Comparison of ENCODE assay signal across 10 cellular contexts in genomic region chr5:171390883-171391677, GRCh38. TPM values are rescaled to one million over a fixed set of nuclear protein-coding genes. Genes with fewer than 3 reads are reported as not detected.
DNase-seq lines count a peak whose midpoint lies in the region; ATAC-seq, FAIRE-seq and TF ChIP-seq lines count a peak whose summit lies in the region.
"Had no signal": no experiment of that assay in that cellular context is flagged by ENCODE, and none has a peak within 500 bp of the region (broad histone marks: within the 10 kb centered on the region; RNA-seq: fewer than 3 reads in every experiment).

No MANE protein-coding gene starts in this region.

- TF ChIP-seq CTCF in HepG2 (CRISPR knock-in tag; IDR thresholded peaks at IDR 0.05): no peak
- no peak for TF ChIP-seq CTCF in right lobe of liver (IDR thresholded peaks at IDR 0.05)
- TF ChIP-seq CTCF in foreskin keratinocyte (conservative IDR thresholded peaks at IDR 0.05): no peak
- no peak for TF ChIP-seq CTCF in type B pancreatic cell (conservative IDR thresholded peaks at IDR 0.05)
- no peak for TF ChIP-seq CTCF in transverse colon (IDR thresholded peaks at IDR 0.05)

- CTCF ChIA-PET in HepG2 (lab: Yijun Ruan, JAX; ENCODE audit: low intra/inter-chr PET ratio, low total read pairs): no interaction called here

- H3K4me1 Mint-ChIP-seq in T-helper 1 cell treated with Interleukin-12 subunit alpha and Interleukin-12 subunit beta and Interleukin-4 antibody, amounts not matched to agents 30 μg/mL and 1 μg/mL, for 36 hours (ENCODE audit: low read depth): peaks cover 54% of the 10 kb centered on the region
- peaks cover 20% of the 10 kb centered on the region for H3K4me1 Mint-ChIP-seq in type B pancreatic cell (ENCODE audit: unreplicated experiment)

- no peak for TF ChIP-seq RAD21 in HepG2 (CRISPR knock-in tag; IDR thresholded peaks at IDR 0.05)

- TF ChIP-seq POLR2A in HepG2 (IDR thresholded peaks at IDR 0.05; ENCODE audit: insufficient read depth in 1 of 2, low read depth in 2 of 2, low read length in 2 of 2): peak in 1 of 2 experiments; percentile 51; a peak in 1 of 4 replicates
- TF ChIP-seq POLR2A in right lobe of liver (IDR thresholded peaks at IDR 0.05): no peak
- no peak for TF ChIP-seq POLR2A in transverse colon (IDR thresholded peaks at IDR 0.05)
- no peak for TF ChIP-seq POLR2A in GM18505 (IDR thresholded peaks at IDR 0.05; ENCODE audit: borderline replicate concordance, extremely low read depth, insufficient read depth, insufficient read length)

- H3K9me3 Mint-ChIP-seq in T-helper 1 cell treated with Interleukin-12 subunit alpha and Interleukin-12 subunit beta and Interleukin-4 antibody, amounts not matched to agents 30 μg/mL and 1 μg/mL, for 36 hours: no peaks in the 10 kb centered on the region
- H3K9me3 Mint-ChIP-seq in type B pancreatic cell: no peaks in the 10 kb centered on the region

- H3K27ac Mint-ChIP-seq in T-helper 1 cell treated with Interleukin-12 subunit alpha and Interleukin-12 subunit beta and Interleukin-4 antibody, amounts not matched to agents 30 μg/mL and 1 μg/mL, for 36 hours: peak overlapping the region; percentile 52
- peak overlapping the region; percentile 68 for H3K27ac Mint-ChIP-seq in type B pancreatic cell

- H3K27me3 ChIP-seq in HepG2 (ENCODE audit: control insufficient read depth in 1 of 2, insufficient read depth in 2 of 2, low read length in 2 of 2): no peaks in the 10 kb centered on the region; a peak in 1 of 5 replicates
- H3K27me3 ChIP-seq in right lobe of liver: no peaks in the 10 kb centered on the region
- H3K27me3 ChIP-seq in foreskin keratinocyte: no peaks in the 10 kb centered on the region
- no peaks in the 10 kb centered on the region for H3K27me3 ChIP-seq in transverse colon
- H3K27me3 ChIP-seq: thyroid gland had no signal

- H2AFZ ChIP-seq in HepG2 (ENCODE audit: low read length): no peak overlapping the region

- H3K9me3 ChIP-seq in HepG2 (ENCODE audit: low read length) (no peaks in the 10 kb centered on the region), right lobe of liver (no peaks in the 10 kb centered on the region), transverse colon (no peaks in the 10 kb centered on the region)
- H3K9me3 ChIP-seq: thyroid gland had no signal

- 25% methylated on average over 8 of the region's 8 CpGs for WGBS in HepG2 (ENCODE audit: low lambda C conversion rate)
- 78% methylated on average over 8 of the region's 8 CpGs for WGBS in right lobe of liver (ENCODE audit: insufficient coverage, low coverage, low lambda C conversion rate, missing lambda C conversion rate)
- 49 to 62% methylated on average over 2 to 8 of the region's 8 CpGs for WGBS in transverse colon (ENCODE audit: low coverage in 1 of 2), 2 donors

- H3K36me3 Mint-ChIP-seq in T-helper 1 cell treated with Interleukin-12 subunit alpha and Interleukin-12 subunit beta and Interleukin-4 antibody, amounts not matched to agents 30 μg/mL and 1 μg/mL, for 36 hours (ENCODE audit: low read depth): peaks cover 56% of the 10 kb centered on the region
- H3K36me3 Mint-ChIP-seq in type B pancreatic cell: peaks cover 51% of the 10 kb centered on the region

- peak overlapping the region; percentile 96 for H3K9ac ChIP-seq in HepG2 (ENCODE audit: insufficient read depth, low read depth, low read length)

- peak overlapping the region; percentile 94 for H3K4me2 ChIP-seq in HepG2 (ENCODE audit: low read depth, low read length)

- peak overlapping the region; percentile 71 for H3K4me3 Mint-ChIP-seq in T-helper 1 cell treated with Interleukin-12 subunit alpha and Interleukin-12 subunit beta and Interleukin-4 antibody, amounts not matched to agents 30 μg/mL and 1 μg/mL, for 36 hours
- peak overlapping the region; percentile 98 for H3K4me3 Mint-ChIP-seq in type B pancreatic cell

- no peak for FAIRE-seq in HepG2 (lab: Jason Lieb, UNC)

- no peak overlapping the region for H3K27ac ChIP-seq in HepG2 (ENCODE audit: extremely low read length, insufficient read depth, low read length)
- no peak overlapping the region for H3K27ac ChIP-seq in right lobe of liver
- H3K27ac ChIP-seq in foreskin keratinocyte: peak overlapping the region; percentile 52
- no peak overlapping the region for H3K27ac ChIP-seq in transverse colon
- H3K27ac ChIP-seq: thyroid gland had no signal

- intact Hi-C loops in HepG2 (cut with micrococcal nuclease; ENCODE audit: unreplicated experiment): no loop called here
- intact Hi-C loops in right lobe of liver (cut with DNase I): no loop called here
- intact Hi-C loops in transverse colon (cut with DNase I; ENCODE audit: low total_unique reads): no loop called here

- H3K4me1 ChIP-seq in HepG2 (ENCODE audit: insufficient read depth, low read length) (peaks cover 69% of the 10 kb centered on the region), right lobe of liver (peaks cover 0 to 26% (median 7%) of the 10 kb centered on the region in 4 donors), foreskin keratinocyte (peaks cover 14% of the 10 kb centered on the region), transverse colon (peaks cover 7 to 39% (median 25%) of the 10 kb centered on the region in 4 donors)

- H3K79me2 ChIP-seq in HepG2 (ENCODE audit: insufficient read depth, low read length): peaks cover 86% of the 10 kb centered on the region

- POLR2A ChIA-PET in HepG2 (lab: Yijun Ruan, JAX): no interaction called here

- no peak for DNase-seq in HepG2 (ENCODE audit: low spot score)
- no peak for DNase-seq in right lobe of liver
- peak in 1 of 2 donors; percentile 29 for DNase-seq in foreskin keratinocyte
- no peak for DNase-seq in type B pancreatic cell (ENCODE audit: extremely low spot score, unreplicated experiment)
- DNase-seq in transverse colon: no peak
- no peak for DNase-seq in DMS79 (lab: John Stamatoyannopoulos, UW)
- DNase-seq: left cardiac atrium, thyroid gland had no signal

- H3K27me3 Mint-ChIP-seq in T-helper 1 cell treated with Interleukin-12 subunit alpha and Interleukin-12 subunit beta and Interleukin-4 antibody, amounts not matched to agents 30 μg/mL and 1 μg/mL, for 36 hours (ENCODE audit: low read depth): peaks cover 7% of the 10 kb centered on the region
- peaks cover 11% of the 10 kb centered on the region for H3K27me3 Mint-ChIP-seq in type B pancreatic cell

- ATAC-seq in HepG2 (no peak), right lobe of liver (no peak), foreskin keratinocyte (no peak), GM18505 (IDR thresholded peaks at IDR 0.05; ENCODE audit: unreplicated experiment) (no peak)
- ATAC-seq: left cardiac atrium had no signal

- TF ChIP-seq EP300 in HepG2 (IDR thresholded peaks at IDR 0.05; ENCODE audit: low read depth in 2 of 2, low read length in 2 of 2) (no peak), HepG2 (CRISPR knock-in tag; IDR thresholded peaks at IDR 0.05; ENCODE audit: borderline replicate concordance) (no peak), transverse colon (IDR thresholded peaks at IDR 0.05; ENCODE audit: low read depth) (no peak)

- H4K20me1 ChIP-seq in HepG2 (ENCODE audit: insufficient read depth, low read length): peaks cover 80% of the 10 kb centered on the region

- no TSS peak for BruUV-seq in HepG2 (replicated peaks; lab: Mats Ljungman, UMichigan)

- H3K36me3 ChIP-seq in HepG2 (replicated peaks in 1 of 2; ENCODE audit: control insufficient read depth in 1 of 2, insufficient read depth in 2 of 2, low read length in 2 of 2) (peaks cover 19 to 52% of the 10 kb centered on the region in 2 experiments), right lobe of liver (peaks cover 10 to 53% (median 29%) of the 10 kb centered on the region in 4 donors), transverse colon (peaks cover 0 to 28% (median 10%) of the 10 kb centered on the region in 4 donors)

- in situ Hi-C loops in HepG2 (cut with HindIII; ENCODE audit: extremely low pct_ligation_motif_present, low pct_unique_long_range_greater_than_20kb): no loop called here
- in situ Hi-C loops in transverse colon (cut with MboI; ENCODE audit: low pct_ligation_motif_present in 1 of 4, low pct_unique_long_range_greater_than_20kb in 1 of 4, low sequenced_read_pairs in 3 of 4): no loop called here

- H3K4me3 ChIP-seq in HepG2 (replicated peaks in 1 of 3; ENCODE audit: insufficient read depth in 1 of 3, low read depth in 2 of 3, low read length in 3 of 3) (peak overlapping the region; percentile 88 to 93 (median 92)), right lobe of liver (no peak overlapping the region), transverse colon (no peak overlapping the region)
- H3K4me3 ChIP-seq: thyroid gland had no signal

RNA-seq across cellular contexts. Expression of gene NPM1, which starts 3.4 kb away (rescaled TPM):
- total RNA-seq in HepG2 (2016; rRNA removed; fragmentation: Illumina TruSeq; extraction: Trizol) (3,353 and 5,553 TPM in 2 replicates), right lobe of liver (100 to 1,000 TPM; 196 to 310 (median 258) TPM), foreskin keratinocyte (2,005 and 2,487 TPM in 2 replicates), type B pancreatic cell (ENCODE audit: low replicate concordance) (1,253 and 1,650 TPM in 2 replicates), transverse colon (1,000 to 10,000 TPM in 1 of 4 donors, 100 to 1,000 TPM in 3; 279 to 2,349 (median 380) TPM)
- 762 and 941 TPM in 2 replicates for total RNA-seq in HepG2 (2016; cell fraction: cytosol; rRNA removed; fragmentation: Illumina TruSeq; extraction: Trizol; ENCODE audit: low read depth)
- 3,423 and 5,528 TPM in 2 replicates for total RNA-seq in HepG2 (2016; cell fraction: insoluble cytoplasmic fraction; rRNA removed; fragmentation: Illumina TruSeq; extraction: Trizol)
- 1,613 and 2,053 TPM in 2 replicates for total RNA-seq in HepG2 (2016; cell fraction: membrane; rRNA removed; fragmentation: Illumina TruSeq; extraction: Trizol)
- total RNA-seq in HepG2 (2016; cell fraction: nucleus; rRNA removed; fragmentation: Illumina TruSeq; extraction: Trizol): 1,233 and 1,301 TPM in 2 replicates
- polyA plus RNA-seq in HepG2 (2011; rRNA removed) (1,684 and 2,047 TPM in 2 replicates), foreskin keratinocyte (1,746 and 2,423 TPM in 2 replicates)
- 2,726 and 4,334 TPM in 2 replicates for polyA plus RNA-seq in HepG2 (2011; cell fraction: cytosol; rRNA removed)
- 901 and 998 TPM in 2 replicates for polyA plus RNA-seq in HepG2 (2011; cell fraction: nucleus; rRNA removed)
- polyA plus RNA-seq in HepG2 (2012): 3,095 and 3,791 TPM in 2 replicates
- polyA plus RNA-seq in HepG2 (2016; cell fraction: cytosol; fragmentation: Illumina TruSeq; extraction: Trizol; ENCODE audit: low read depth): 990 and 1,054 TPM in 2 replicates
- 5,889 and 6,211 TPM in 2 replicates for polyA plus RNA-seq in HepG2 (2016; cell fraction: insoluble cytoplasmic fraction; fragmentation: Illumina TruSeq; extraction: Trizol; ENCODE audit: low read depth)
- 1,669 and 1,931 TPM in 2 replicates for polyA plus RNA-seq in HepG2 (2016; cell fraction: membrane; fragmentation: Illumina TruSeq; extraction: Trizol; ENCODE audit: low read depth)
- 1,818 and 1,822 TPM in 2 replicates for polyA plus RNA-seq in HepG2 (2016; cell fraction: nucleus; fragmentation: Illumina TruSeq; extraction: Trizol; ENCODE audit: insufficient read depth, low read depth)
- 1,398 and 1,793 TPM in 2 replicates for polyA minus RNA-seq in HepG2 (2011; rRNA and poly(A)+ RNA removed; ENCODE audit: low replicate concordance)
- 3,161 and 4,136 TPM in 2 replicates for polyA minus RNA-seq in HepG2 (2011; cell fraction: cytosol; rRNA and poly(A)+ RNA removed)
- polyA minus RNA-seq in HepG2 (2011; cell fraction: nucleus; rRNA and poly(A)+ RNA removed): 529 and 590 TPM in 2 replicates

RNA-seq across cellular contexts. Expression of gene FGF18, which starts 28.4 kb away (rescaled TPM):
- total RNA-seq in HepG2 (2016; rRNA removed; fragmentation: Illumina TruSeq; extraction: Trizol) (not detected in 2 replicates), right lobe of liver (under 1 TPM in 1 of 6 experiments, not detected in 5; 0.12 TPM), foreskin keratinocyte (not detected in 2 replicates), type B pancreatic cell (ENCODE audit: low replicate concordance) (1.7 and 3.2 TPM in 2 replicates), transverse colon (under 1 TPM in 2 of 4 donors, not detected in 2; 0.14 to 0.32 TPM)
- total RNA-seq in HepG2 (2016; cell fraction: cytosol; rRNA removed; fragmentation: Illumina TruSeq; extraction: Trizol; ENCODE audit: low read depth): not detected in 2 replicates
- not detected in 2 replicates for total RNA-seq in HepG2 (2016; cell fraction: insoluble cytoplasmic fraction; rRNA removed; fragmentation: Illumina TruSeq; extraction: Trizol)
- not detected in 2 replicates for total RNA-seq in HepG2 (2016; cell fraction: membrane; rRNA removed; fragmentation: Illumina TruSeq; extraction: Trizol)
- total RNA-seq in HepG2 (2016; cell fraction: nucleus; rRNA removed; fragmentation: Illumina TruSeq; extraction: Trizol): not detected in 2 replicates
- polyA plus RNA-seq in HepG2 (2011; rRNA removed) (0.04 TPM in 1 of 2 replicates, not detected in the other), foreskin keratinocyte (0.06 TPM in 1 of 2 replicates, not detected in the other)
- not detected in 2 replicates for polyA plus RNA-seq in HepG2 (2011; cell fraction: cytosol; rRNA removed)
- 0.05 and 0.24 TPM in 2 replicates for polyA plus RNA-seq in HepG2 (2011; cell fraction: nucleus; rRNA removed)
- polyA plus RNA-seq in HepG2 (2012): 0.08 TPM in 1 of 2 replicates, not detected in the other
- polyA plus RNA-seq in HepG2 (2016; cell fraction: cytosol; fragmentation: Illumina TruSeq; extraction: Trizol; ENCODE audit: low read depth): 0.06 TPM in 1 of 2 replicates, not detected in the other
- polyA plus RNA-seq in HepG2 (2016; cell fraction: insoluble cytoplasmic fraction; fragmentation: Illumina TruSeq; extraction: Trizol; ENCODE audit: low read depth): not detected in 2 replicates
- 0.09 TPM in 1 of 2 replicates, not detected in the other for polyA plus RNA-seq in HepG2 (2016; cell fraction: membrane; fragmentation: Illumina TruSeq; extraction: Trizol; ENCODE audit: low read depth)
- not detected in 2 replicates for polyA plus RNA-seq in HepG2 (2016; cell fraction: nucleus; fragmentation: Illumina TruSeq; extraction: Trizol; ENCODE audit: insufficient read depth, low read depth)
- polyA minus RNA-seq in HepG2 (2011; rRNA and poly(A)+ RNA removed; ENCODE audit: low replicate concordance): not detected in 2 replicates
- polyA minus RNA-seq in HepG2 (2011; cell fraction: cytosol; rRNA and poly(A)+ RNA removed): not detected in 2 replicates
- not detected in 2 replicates for polyA minus RNA-seq in HepG2 (2011; cell fraction: nucleus; rRNA and poly(A)+ RNA removed)

Comparison
In these comparisons a context has a peak if more than half of its experiments do, and no peak if none do; other contexts are left out.
1. H3K4me3 ChIP-seq: peak in HepG2 (3 of 3); none in right lobe of liver (0 of 3) and transverse colon (0 of 4).